In genomic region chr13:46082324-46082723, GRCh38 we compare ENCODE assay signal across 9 cellular contexts. TPM values are rescaled to one million over a fixed set of nuclear protein-coding genes. Genes with fewer than 3 reads are reported as not detected.
"Had no signal": no experiment of that assay in that cellular context is flagged by ENCODE, and none has a peak within 500 bp of the region (broad histone marks: within the 10 kb centered on the region; RNA-seq: fewer than 3 reads in every experiment).

No MANE protein-coding gene starts in this region.

- H3K4me3 ChIP-seq: GM12878 had no signal

- DNase-seq: GDM1, GF-D8 had no signal

- FAIRE-seq: G401.6, GM12878, GM12891, GM12892, GM18507, GM19239 had no signal

RNA-seq across cellular contexts. Expression of gene CPB2, which starts 22.5 kb away (rescaled TPM):
- total RNA-seq: G401 had no signal
